Comparison of ENCODE assay signal across 14 cellular contexts in the genomic region with DNA sequence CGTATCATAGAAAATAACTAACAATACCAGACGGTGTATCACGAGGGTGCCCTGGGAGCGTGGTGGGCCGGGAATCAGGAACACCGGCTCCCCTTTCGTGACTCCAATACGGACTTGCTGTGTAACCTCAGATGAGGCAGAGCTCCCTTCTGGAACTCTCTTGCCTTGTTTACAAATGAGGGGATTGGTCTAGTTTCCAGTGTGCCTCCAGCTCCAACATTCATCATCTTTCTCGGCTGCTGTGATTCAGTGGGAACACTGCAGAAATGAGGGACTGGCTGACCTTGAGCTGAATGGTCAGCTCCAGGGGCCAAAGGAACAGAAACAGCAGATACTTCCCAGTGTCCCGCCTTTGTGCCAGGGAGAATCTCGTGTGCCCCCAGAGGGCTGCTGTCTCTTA. TPM values are rescaled to one million over a fixed set of nuclear protein-coding genes. Genes with fewer than 3 reads are reported as not detected.
DNase-seq lines count a peak whose midpoint lies in the region; ATAC-seq and TF ChIP-seq lines count a peak whose summit lies in the region.
"Had no signal": no experiment of that assay in that cellular context is flagged by ENCODE, and none has a peak within 500 bp of the region (broad histone marks: within the 10 kb centered on the region; RNA-seq: fewer than 3 reads in every experiment).

No MANE protein-coding gene starts in this region.

- no peaks in the 10 kb centered on the region for H3K79me2 ChIP-seq in mammary epithelial cell (ENCODE audit: insufficient read depth, low read length)

- peak overlapping the region; percentile 51 to 58 for H4K8ac ChIP-seq in IMR-90 (ENCODE audit: low read depth in 2 of 2, low read length in 2 of 2)

- H3K27me3 ChIP-seq in IMR-90 (ENCODE audit: control insufficient read depth, insufficient read depth, low read length) (no peaks in the 10 kb centered on the region), mammary epithelial cell (ENCODE audit: insufficient read depth, low read length) (no peaks in the 10 kb centered on the region), testis (no peaks in the 10 kb centered on the region)
- H3K27me3 ChIP-seq: ovary had no signal

- H3K27ac Mint-ChIP-seq in natural killer cell: no peak overlapping the region
- H3K27ac Mint-ChIP-seq: activated CD4-positive, alpha-beta memory T cell treated with anti-CD3 and anti-CD28 coated beads for 36 hours had no signal

- intact Hi-C loops in IMR-90 (cut with micrococcal nuclease): no loop called here
- intact Hi-C loops in mammary epithelial cell (cut with micrococcal nuclease): loop anchor here (1.0 kb wide), 4 partner anchors 11 to 56 kb away; no protein-coding TSS in a partner anchor
- intact Hi-C loops in testis (cut with DNase I; ENCODE audit: low total_unique reads): no loop called here
- intact Hi-C loops in natural killer cell (cut with micrococcal nuclease): no loop called here

- POLR2A ChIA-PET in IMR-90 (lab: Charles Lee; ENCODE audit: unreplicated experiment): no interaction called here

- peaks cover 27% of the 10 kb centered on the region for H3K9me1 ChIP-seq in IMR-90 (ENCODE audit: insufficient read depth, low read length)

- H4K20me1 ChIP-seq in IMR-90 (ENCODE audit: insufficient read depth, low read length) (no peaks in the 10 kb centered on the region), mammary epithelial cell (ENCODE audit: insufficient read depth, low read length) (no peaks in the 10 kb centered on the region)

- CTCF ChIA-PET in IMR-90 (lab: Yijun Ruan, JAX) (interaction anchor here (1.4 kb wide), 1 partner anchor 52 kb away, joined by 3 read pairs; no protein-coding TSS in a partner anchor), mammary epithelial cell (lab: Charles Lee; ENCODE audit: low non-redundant PET) (no interaction called here)

- no peak overlapping the region for H3K4me3 Mint-ChIP-seq in natural killer cell
- H3K4me3 Mint-ChIP-seq: activated CD4-positive, alpha-beta memory T cell treated with anti-CD3 and anti-CD28 coated beads for 36 hours had no signal

- TF ChIP-seq POLR2A in IMR-90 (IDR thresholded peaks at IDR 0.05; ENCODE audit: low read depth, low read length): no peak
- TF ChIP-seq POLR2A in testis (IDR thresholded peaks at IDR 0.05): no peak

- peak overlapping the region; percentile 80 for H3K56ac ChIP-seq in IMR-90 (ENCODE audit: extremely low read depth, insufficient read depth, low read length)

- no peaks in the 10 kb centered on the region for H3K9me3 ChIP-seq in IMR-90 (ENCODE audit: control insufficient read depth, insufficient read depth, low read length)
- H3K9me3 ChIP-seq in mammary epithelial cell (replicated peaks; ENCODE audit: insufficient read depth, low read length): no peaks in the 10 kb centered on the region
- H3K9me3 ChIP-seq in testis: no peaks in the 10 kb centered on the region
- H3K9me3 ChIP-seq: adrenal gland, ovary had no signal

- H3K27ac ChIP-seq in IMR-90 (ENCODE audit: insufficient read depth, low read length) (peak overlapping the region; percentile 66), mammary epithelial cell (ENCODE audit: insufficient read depth, low read depth, low read length) (peak overlapping the region; percentile 82), testis (peak overlapping the region; percentile 26 to 29)
- H3K27ac ChIP-seq: ovary had no signal

- H3K4me2 ChIP-seq in IMR-90 (ENCODE audit: low read depth, low read length) (peak overlapping the region; percentile 4; the same call in 1 of the 2 replicates), mammary epithelial cell (ENCODE audit: insufficient read depth, low read depth, low read length) (peak overlapping the region; percentile 3)

- in situ Hi-C loops in IMR-90 (cut with MboI; ENCODE audit: low sequenced_read_pairs) (no loop called here), mammary epithelial cell (cut with MboI; ENCODE audit: low sequenced_read_pairs in 2 of 2) (no loop called here)

- H3K27me3 Mint-ChIP-seq in natural killer cell (ENCODE audit: low read depth in 2 of 2): peaks cover 9 to 17% of the 10 kb centered on the region in 2 donors

- peak overlapping the region; percentile 83 for H4K91ac ChIP-seq in IMR-90 (ENCODE audit: insufficient read depth, low read depth, low read length)

- H3K18ac ChIP-seq in IMR-90 (ENCODE audit: low read depth, low read length): peak overlapping the region; percentile 70

- peak overlapping the region; percentile 1 for H3K14ac ChIP-seq in IMR-90 (replicated peaks; ENCODE audit: low read depth, low read length)

- dilution Hi-C loops in IMR-90 (cut with HindIII; ENCODE audit: low sequenced_read_pairs, unreplicated experiment) (no loop called here), mammary epithelial cell (cut with HindIII; ENCODE audit: low sequenced_read_pairs) (no loop called here)

- TF ChIP-seq CTCF in IMR-90 (conservative IDR thresholded peaks at IDR 0.05; ENCODE audit: low read depth, low read length) (no peak), mammary epithelial cell (conservative IDR thresholded peaks at IDR 0.05 in 1 of 2, IDR thresholded peaks at IDR 0.05 in 1 of 2; ENCODE audit: extremely low read depth in 1 of 2, insufficient read depth in 1 of 2, low read depth in 1 of 2, low read length in 2 of 2) (no peak), testis (IDR thresholded peaks at IDR 0.05) (no peak), natural killer cell (IDR thresholded peaks at IDR 0.05) (no peak)

- peak; percentile 14; the same call in 1 of the 2 replicates for TF ChIP-seq RAD21 in IMR-90 (IDR thresholded peaks at IDR 0.05; ENCODE audit: low read length)

- H2AFZ ChIP-seq in IMR-90 (replicated peaks; ENCODE audit: low read length, poor library complexity): no peak overlapping the region
- H2AFZ ChIP-seq in mammary epithelial cell (ENCODE audit: low read depth, low read length): peak overlapping the region; percentile 64

- H2BK120ac ChIP-seq in IMR-90 (ENCODE audit: low read depth, low read length): peak overlapping the region; percentile 73

- H3K9ac ChIP-seq in IMR-90 (ENCODE audit: low read depth, low read length) (peak overlapping the region; percentile 4; the same call in 1 of the 2 replicates), mammary epithelial cell (ENCODE audit: insufficient read depth, low read length) (peak overlapping the region; percentile 8)

- H2BK20ac ChIP-seq in IMR-90 (ENCODE audit: low read depth, low read length): peak overlapping the region; percentile 47

- H3K79me1 ChIP-seq in IMR-90 (ENCODE audit: low read depth in 1 of 2, low read length in 2 of 2): peaks cover 0 to 19% of the 10 kb centered on the region in 2 experiments; a peak in 1 of 4 replicates

- H2BK5ac ChIP-seq in IMR-90 (ENCODE audit: low read depth, low read length, poor library complexity, severe bottlenecking): peak overlapping the region; percentile 75

- H3K9me3 Mint-ChIP-seq in natural killer cell: no peaks in the 10 kb centered on the region
- H3K9me3 Mint-ChIP-seq: activated CD4-positive, alpha-beta memory T cell treated with anti-CD3 and anti-CD28 coated beads for 36 hours had no signal

- H3K36me3 ChIP-seq in IMR-90 (ENCODE audit: control insufficient read depth, insufficient read depth, low read length): no peaks in the 10 kb centered on the region
- no peaks in the 10 kb centered on the region for H3K36me3 ChIP-seq in mammary epithelial cell (ENCODE audit: insufficient read depth, low read length)
- no peaks in the 10 kb centered on the region for H3K36me3 ChIP-seq in testis (ENCODE audit: low read depth, missing control alignments)
- H3K36me3 ChIP-seq: adrenal gland, ovary had no signal

- no peak overlapping the region for H2AK9ac ChIP-seq in IMR-90 (replicated peaks; ENCODE audit: low read depth, low read length, poor library complexity)

- ATAC-seq in IMR-90 (ENCODE audit: low read depth): peak; percentile 31
- ATAC-seq in GM21737 (IDR thresholded peaks at IDR 0.05; ENCODE audit: unreplicated experiment): no peak
- ATAC-seq in natural killer cell: no peak

- H3K4me3 ChIP-seq in IMR-90 (ENCODE audit: insufficient read depth, low read depth, low read length) (no peak overlapping the region), mammary epithelial cell (replicated peaks in 1 of 3; ENCODE audit: insufficient read depth in 1 of 3, low read depth in 2 of 3, low read length in 3 of 3) (no peak overlapping the region), testis (no peak overlapping the region)
- H3K4me3 ChIP-seq: adrenal gland, ovary had no signal

- WGBS in IMR-90 (ENCODE audit: extremely low coverage in 2 of 2, insufficient read length in 1 of 2), 2 experiments: no CpG with 5 or more reads among the region's 11 CpGs
- 78% methylated on average over 11 of the region's 11 CpGs for WGBS in mammary epithelial cell (ENCODE audit: low coverage, missing lambda C conversion rate)
- WGBS in testis, 2 donors: 54 to 65% methylated on average over 11 of the region's 11 CpGs

- peak overlapping the region; percentile 25 for H3K23ac ChIP-seq in IMR-90 (ENCODE audit: low read depth, low read length)

- H3K4me1 ChIP-seq in IMR-90 (ENCODE audit: control insufficient read depth, insufficient read depth, low read length): peaks cover 28% of the 10 kb centered on the region
- peaks cover 43% of the 10 kb centered on the region for H3K4me1 ChIP-seq in mammary epithelial cell (ENCODE audit: insufficient read depth, low read length)
- no peaks in the 10 kb centered on the region for H3K4me1 ChIP-seq in testis

- no peaks in the 10 kb centered on the region for H3K36me3 Mint-ChIP-seq in natural killer cell
- H3K36me3 Mint-ChIP-seq: activated CD4-positive, alpha-beta memory T cell treated with anti-CD3 and anti-CD28 coated beads for 36 hours had no signal

- peak overlapping the region; percentile 24 for H2AK5ac ChIP-seq in IMR-90 (ENCODE audit: low read depth, low read length)

- BruUV-seq in IMR-90 (replicated peaks; lab: Mats Ljungman, UMichigan) (no TSS peak), mammary epithelial cell (replicated peaks; lab: Mats Ljungman, UMichigan) (no TSS peak)

- peak overlapping the region; percentile 80 for H4K5ac ChIP-seq in IMR-90 (ENCODE audit: low read depth, low read length)

- H3K4ac ChIP-seq in IMR-90 (ENCODE audit: low read depth, low read length): peak overlapping the region; percentile 60

- DNase-seq in IMR-90 (peak; percentile 87), mammary epithelial cell (no peak), islet precursor cell (peak; percentile 32), testis (peak; percentile 46), T-helper 1 cell (no peak), natural killer cell (no peak)
- DNase-seq: activated CD4-positive, alpha-beta memory T cell treated with anti-CD3 and anti-CD28 coated beads for 36 hours; GF-D8; NCI-H1092 treated with DMSO at 0.1 percent for 48 hours; NCI-H2171; ovary had no signal

- peak overlapping the region; percentile 68; the same call in 1 of the 3 replicates for H2BK15ac ChIP-seq in IMR-90 (ENCODE audit: low read depth, low read length)

- no peaks in the 10 kb centered on the region for H3K4me1 Mint-ChIP-seq in natural killer cell

RNA-seq across cellular contexts. Expression of gene TGFBI, which starts 22.6 kb away (rescaled TPM):
- total RNA-seq in IMR-90 (2012; rRNA removed): 483 and 618 TPM in 2 replicates
- polyA plus RNA-seq in IMR-90 (2012; rRNA removed): 1,362 and 1,551 TPM in 2 replicates
- polyA plus RNA-seq in IMR-90 (2012; cell fraction: cytosol; rRNA removed): 790 and 1,298 TPM in 2 replicates
- 1,060 and 1,205 TPM in 2 replicates for polyA plus RNA-seq in IMR-90 (2012; cell fraction: nucleus; rRNA removed; ENCODE audit: low replicate concordance)
- 10 to 100 TPM; 56.0 to 77.3 TPM for total RNA-seq in mammary epithelial cell
- polyA plus RNA-seq in mammary epithelial cell: 264 TPM
- polyA minus RNA-seq in mammary epithelial cell: 390 TPM
- 10 to 100 TPM in 1 of 2 donors, 1 to 10 TPM in 1; 9.0 to 15.4 TPM for total RNA-seq in testis
- 77.2 TPM for polyA plus RNA-seq in testis (ENCODE audit: insufficient read depth, low read depth, low replicate concordance)
- 10 to 100 TPM in 2 of 3 donors, 1 to 10 TPM in 1; 6.7 to 19.6 (median 18.5) TPM for total RNA-seq in natural killer cell

RNA-seq across cellular contexts. Expression of gene LECT2, which starts 51.4 kb away (rescaled TPM):
- total RNA-seq in IMR-90 (2012; rRNA removed): not detected in 2 replicates
- not detected in 2 replicates for polyA plus RNA-seq in IMR-90 (2012; rRNA removed)
- not detected in 2 replicates for polyA plus RNA-seq in IMR-90 (2012; cell fraction: cytosol; rRNA removed)
- polyA plus RNA-seq in IMR-90 (2012; cell fraction: nucleus; rRNA removed; ENCODE audit: low replicate concordance): not detected in 2 replicates
- not detected for total RNA-seq in mammary epithelial cell
- polyA plus RNA-seq in mammary epithelial cell: not detected
- polyA minus RNA-seq in mammary epithelial cell: not detected
- total RNA-seq in testis: 1 to 10 TPM in 1 of 2 donors, under 1 TPM in 1; 0.87 to 6.6 TPM
- 14.5 TPM for polyA plus RNA-seq in testis (ENCODE audit: insufficient read depth, low read depth, low replicate concordance)
- total RNA-seq in natural killer cell: not detected
- total RNA-seq: activated CD4-positive, alpha-beta memory T cell treated with anti-CD3 and anti-CD28 coated beads for 36 hours; adrenal gland; ovary had no signal
- polyA plus RNA-seq: adrenal gland, ovary, thymus had no signal

Comparison
In these comparisons a context has a peak if more than half of its experiments do, and no peak if none do; other contexts are left out.
1. DNase-seq: peak in IMR-90 (single experiment), islet precursor cell (single experiment) and testis (single experiment); none in mammary epithelial cell (single experiment), T-helper 1 cell (0 of 5) and natural killer cell (single experiment).
2. H3K27ac ChIP-seq: peak in every context shown above with its lines; median percentile 82 in mammary epithelial cell; 66 in IMR-90; 28 in testis.